Comparison of ENCODE assay signal across 15 cellular contexts in genomic region chr14:33933386-33933934, GRCh38. TPM values are rescaled to one million over a fixed set of nuclear protein-coding genes. Genes with fewer than 3 reads are reported as not detected.
A peak's percentile ranks its signal among the peaks of the same experiment; 100 is the strongest.
DNase-seq lines count a peak whose midpoint lies in the region; ATAC-seq and TF ChIP-seq lines count a peak whose summit lies in the region.
"Had no signal": no experiment of that assay in that cellular context is flagged by ENCODE, and none has a peak within 500 bp of the region (broad histone marks: within the 10 kb centered on the region; RNA-seq: fewer than 3 reads in every experiment).

No MANE protein-coding gene starts in this region.

- 33% methylated on average over 7 to 8 of the region's 8 CpGs for WGBS in gastroesophageal sphincter (ENCODE audit: low coverage in 1 of 2), 2 donors
- 67 to 76% methylated on average over 8 of the region's 8 CpGs for WGBS in body of pancreas, 2 donors

- H2AFZ ChIP-seq in neural progenitor cell (replicated peaks) (no peak overlapping the region), GM23338 (no peak overlapping the region)

- H3K4me1 ChIP-seq in HEK293 (ENCODE audit: control insufficient read depth, insufficient read depth, low read length): peaks cover 31% of the 10 kb centered on the region
- H3K4me1 ChIP-seq in gastroesophageal sphincter: peaks cover 8 to 53% (median 20%) of the 10 kb centered on the region in 3 donors
- peaks cover 83% of the 10 kb centered on the region for H3K4me1 ChIP-seq in neural progenitor cell
- peaks cover 64% of the 10 kb centered on the region for H3K4me1 ChIP-seq in GM23338 (ENCODE audit: insufficient read depth)
- peaks cover 9% of the 10 kb centered on the region for H3K4me1 ChIP-seq in body of pancreas
- H3K4me1 ChIP-seq: pancreas had no signal

- H3K4me1 Mint-ChIP-seq in neural progenitor cell: peaks cover 65% of the 10 kb centered on the region
- peaks cover 56% of the 10 kb centered on the region for H3K4me1 Mint-ChIP-seq in GM23338

- TF ChIP-seq POLR2A in gastroesophageal sphincter (IDR thresholded peaks at IDR 0.05): no peak
- TF ChIP-seq POLR2A in body of pancreas (IDR thresholded peaks at IDR 0.05): no peak

- H3K27ac ChIP-seq in HEK293 (ENCODE audit: extremely low read depth, low read depth, low read length) (peak overlapping the region; percentile 47; the same call in 1 of the 2 replicates), gastroesophageal sphincter (peak overlapping the region in 3 of 4 donors; percentile 2 to 45 (median 44)), neural progenitor cell (peak overlapping the region; percentile 95), GM23338 (ENCODE audit: low read depth) (no peak overlapping the region), body of pancreas (no peak overlapping the region)
- H3K27ac ChIP-seq: pancreas, RWPE1, skin epidermis had no signal

- H3K4me3 ChIP-seq in HEK293 (ENCODE audit: low read depth, low read length) (no peak overlapping the region), gastroesophageal sphincter (no peak overlapping the region), neural progenitor cell (peak overlapping the region; percentile 13), GM23338 (no peak overlapping the region), body of pancreas (no peak overlapping the region)
- H3K4me3 ChIP-seq: pancreas, skin epidermis had no signal

- peaks cover 9% of the 10 kb centered on the region for H3K36me3 Mint-ChIP-seq in neural progenitor cell
- H3K36me3 Mint-ChIP-seq in GM23338 (ENCODE audit: low read depth): peaks cover 13% of the 10 kb centered on the region

- TF ChIP-seq CTCF in HEK293 (tag by site-specific recombination; IDR thresholded peaks at IDR 0.05) (no peak), gastroesophageal sphincter (IDR thresholded peaks at IDR 0.05) (no peak), neural progenitor cell (IDR thresholded peaks at IDR 0.05) (no peak), GM23338 (conservative IDR thresholded peaks at IDR 0.05; ENCODE audit: low read depth in 2 of 2) (no peak), body of pancreas (IDR thresholded peaks at IDR 0.05) (no peak)

- ATAC-seq in gastroesophageal sphincter (no peak), GM23338 (no peak), body of pancreas (no peak)
- ATAC-seq: pancreas had no signal

- H3F3A ChIP-seq in neural progenitor cell (ENCODE audit: low read depth): peaks cover 78% of the 10 kb centered on the region
- H3F3A ChIP-seq in GM23338 (replicated peaks; ENCODE audit: low read depth): no peaks in the 10 kb centered on the region

- no peak overlapping the region for H3K4me3 Mint-ChIP-seq in neural progenitor cell
- H3K4me3 Mint-ChIP-seq in GM23338: no peak overlapping the region
- H3K4me3 Mint-ChIP-seq: endodermal cell, HFFc6 had no signal

- no peaks in the 10 kb centered on the region for H3K9me2 ChIP-seq in GM23338 (ENCODE audit: insufficient read depth)

- no peak for TF ChIP-seq EP300 in gastroesophageal sphincter (IDR thresholded peaks at IDR 0.05)

- peaks cover 30% of the 10 kb centered on the region for H4K20me1 ChIP-seq in neural progenitor cell (ENCODE audit: low read depth)
- 0 out of 2 replicates have a peak, but pooled peaks cover 3% of the 10 kb centered on the region for H4K20me1 ChIP-seq in GM23338 (replicated peaks; ENCODE audit: insufficient read depth)

- intact Hi-C loops in body of pancreas (cut with DNase I): no loop called here

- no peaks in the 10 kb centered on the region for H3K9me3 Mint-ChIP-seq in neural progenitor cell
- no peaks in the 10 kb centered on the region; the same call in 2 of the 3 replicates for H3K9me3 Mint-ChIP-seq in GM23338
- H3K9me3 Mint-ChIP-seq: endodermal cell had no signal

- H3K27ac Mint-ChIP-seq in neural progenitor cell (peak overlapping the region; percentile 81), GM23338 (no peak overlapping the region)
- H3K27ac Mint-ChIP-seq: endodermal cell, HFFc6 had no signal

- no peaks in the 10 kb centered on the region for H3K27me3 ChIP-seq in gastroesophageal sphincter
- no peaks in the 10 kb centered on the region for H3K27me3 ChIP-seq in neural progenitor cell
- no peaks in the 10 kb centered on the region for H3K27me3 ChIP-seq in GM23338 (ENCODE audit: insufficient read depth)
- no peaks in the 10 kb centered on the region for H3K27me3 ChIP-seq in body of pancreas
- H3K27me3 ChIP-seq: pancreas had no signal

- no peak overlapping the region for H3K9ac ChIP-seq in neural progenitor cell

- H3K27me3 Mint-ChIP-seq in neural progenitor cell (ENCODE audit: insufficient read depth, low read depth) (peaks cover 5% of the 10 kb centered on the region), GM23338 (ENCODE audit: insufficient read depth, low read depth, poor library complexity) (peaks cover 13% of the 10 kb centered on the region)

- POLR2A ChIA-PET in HEK293 (lab: Yijun Ruan, JAX): interaction anchor here (1.4 kb wide), 1 partner anchor 17 kb away, joined by 5 read pairs; the partner anchor contains the start of gene EGLN3

- peak; percentile 81 for DNase-seq in NCI-H446 treated with DMSO at 0.1 percent for 48 hours (lab: John Stamatoyannopoulos, UW)
- DNase-seq in neural progenitor cell (ENCODE audit: low spot score): no peak
- DNase-seq in GM23338 (ENCODE audit: low spot score): no peak
- DNase-seq in iPS-NIHi7 (ENCODE audit: extremely low spot score): no peak
- no peak for DNase-seq in body of pancreas
- DNase-seq: cerebellar nuclear complex; endodermal cell; HFFc6; Karpas-422; pancreas; stimulated activated CD4-positive, alpha-beta T cell treated with anti-CD3 and anti-CD28 coated beads, Interleukin-4, amount 100 ng/mL, for 1 hour had no signal

- H3K79me2 ChIP-seq in neural progenitor cell (ENCODE audit: low read depth) (peaks cover 95% of the 10 kb centered on the region), GM23338 (replicated peaks; ENCODE audit: insufficient read depth) (peaks cover 77% of the 10 kb centered on the region)

- H3K4me2 ChIP-seq in neural progenitor cell (peak overlapping the region; percentile 79), GM23338 (no peak overlapping the region)

- CTCF ChIA-PET in HEK293 (lab: Yijun Ruan, JAX): interaction anchor here (0.8 to 0.9 kb wide), 2 partner anchors 76 to 84 kb away, joined by 3 read pairs; no protein-coding TSS in a partner anchor

- H3K36me3 ChIP-seq in HEK293 (ENCODE audit: control insufficient read depth in 2 of 2, insufficient read depth in 1 of 2, low read length in 2 of 2) (peaks cover 0 to 12% of the 10 kb centered on the region in 2 experiments; a peak in 2 of 3 replicates), gastroesophageal sphincter (peaks cover 0 to 14% of the 10 kb centered on the region in 2 donors), neural progenitor cell (peaks cover 17% of the 10 kb centered on the region), GM23338 (ENCODE audit: insufficient read depth) (no peaks in the 10 kb centered on the region), body of pancreas (replicated peaks in 1 of 2; ENCODE audit: insufficient read depth in 1 of 2, low read depth in 2 of 2) (no peaks in the 10 kb centered on the region)
- H3K36me3 ChIP-seq: pancreas had no signal

- H3K9me3 ChIP-seq in HEK293 (ENCODE audit: control insufficient read depth, insufficient read depth, low read depth, low read length) (no peaks in the 10 kb centered on the region), gastroesophageal sphincter (no peaks in the 10 kb centered on the region), neural progenitor cell (ENCODE audit: low read depth) (no peaks in the 10 kb centered on the region), body of pancreas (no peaks in the 10 kb centered on the region)
- H3K9me3 ChIP-seq: pancreas had no signal

TF ChIP-seq in HEK293, 187 proteins besides CTCF, POLR2A, EP300 and RAD21 (continues in another document):
- TF ChIP-seq ZBTB26 (tag by site-specific recombination; optimal IDR thresholded peaks at IDR 0.05) (no peak), ZNF830 (tag by site-specific recombination; IDR thresholded peaks at IDR 0.05; ENCODE audit: low read depth) (no peak), ZNF114 (tag by site-specific recombination; IDR thresholded peaks at IDR 0.05) (no peak), YY2 (tag by site-specific recombination; IDR thresholded peaks at IDR 0.05) (no peak), TRIM28 (IDR thresholded peaks at IDR 0.05; ENCODE audit: borderline replicate concordance, low read length) (0 out of 2 replicates have a peak, but pooled peaks have one; percentile 45), KLF8 (tag by site-specific recombination; IDR thresholded peaks at IDR 0.05) (0 out of 2 replicates have a peak, but pooled peaks have one; percentile 8)

TF ChIP-seq in GM23338, 12 proteins besides CTCF, POLR2A, EP300 and RAD21 (continues in another document):
- TF ChIP-seq ETS1 (IDR thresholded peaks at IDR 0.05) (no peak), CREB1 (CRISPR knock-in tag; IDR thresholded peaks at IDR 0.05; ENCODE audit: low read depth) (no peak), JUNB (IDR thresholded peaks at IDR 0.05; ENCODE audit: unreplicated experiment) (no peak), POLR2AphosphoS5 (IDR thresholded peaks at IDR 0.05; ENCODE audit: low read depth) (no peak), EZH2 (IDR thresholded peaks at IDR 0.05; ENCODE audit: low read depth, unreplicated experiment) (no peak), ZNF114 (CRISPR knock-in tag; IDR thresholded peaks at IDR 0.05) (no peak), EZH2phosphoT487 (IDR thresholded peaks at IDR 0.05; ENCODE audit: unreplicated experiment) (no peak), ZNF331 (CRISPR knock-in tag; IDR thresholded peaks at IDR 0.05; ENCODE audit: low read depth) (no peak)

RNA-seq across cellular contexts. Expression of gene EGLN3, which starts 17.4 kb away (rescaled TPM):
- total RNA-seq in gastroesophageal sphincter (10 to 100 TPM; 17.7 to 39.8 (median 33.5) TPM), neural progenitor cell (ENCODE audit: low replicate concordance) (65.0 and 73.5 TPM in 2 replicates), body of pancreas (1 to 10 TPM; 2.0 to 7.0 TPM)
- total RNA-seq in GM23338 (2014; rRNA removed; shearing (Covaris generic)): 42.9 and 44.4 TPM in 2 replicates
- 26.0 and 26.8 TPM in 2 replicates for polyA plus RNA-seq in GM23338 (2016; fragmentation: Nextera tagmentation; extraction: Ambion mirVana)

Comparison
In these comparisons a context has a peak if more than half of its experiments do, and no peak if none do; other contexts are left out.
1. H3K27ac ChIP-seq: peak in HEK293 (single experiment), gastroesophageal sphincter (3 of 4) and neural progenitor cell (single experiment); none in GM23338 (single experiment) and body of pancreas (0 of 4).